In the genomic region with DNA sequence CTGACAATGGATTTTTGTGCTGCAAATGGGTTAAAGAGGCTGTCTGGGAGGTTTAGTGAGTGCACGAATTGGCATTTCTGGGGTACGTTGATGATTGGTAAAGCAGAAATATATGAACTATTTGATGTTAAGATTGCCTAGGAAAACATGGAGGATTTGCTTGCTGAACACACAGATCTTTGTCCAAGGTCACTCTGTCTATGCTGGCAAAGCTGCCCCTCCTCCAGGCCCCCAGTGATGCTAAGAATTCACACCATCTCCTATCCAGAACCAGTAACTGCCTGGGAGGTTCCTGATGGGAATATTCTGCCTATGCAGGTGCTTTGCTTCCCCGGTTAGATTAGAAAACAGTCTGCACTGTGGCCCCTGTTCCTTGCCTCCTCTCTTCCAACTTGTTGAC, we compare ENCODE assay signal across 12 cellular contexts. TPM values are rescaled to one million over a fixed set of nuclear protein-coding genes. Genes with fewer than 3 reads are reported as not detected.
"Had no signal": no experiment of that assay in that cellular context is flagged by ENCODE, and none has a peak within 500 bp of the region (broad histone marks: within the 10 kb centered on the region; RNA-seq: fewer than 3 reads in every experiment).

No MANE protein-coding gene starts in this region.

- FAIRE-seq: H1, H54 had no signal

- DNase-seq: GM23248, GOT3, H7, H9, HCEC 1CT, HFFc6 had no signal

- H3K9me3 ChIP-seq: HAP-1 had no signal

- H3K36me3 ChIP-seq: HAP-1 had no signal

- H3K4me2 ChIP-seq: GM23338 had no signal

- H3K4me1 ChIP-seq: HAP-1 had no signal

- H3K4me3 ChIP-seq: GM23248, GM23338, HAP-1 had no signal

- H3K9ac ChIP-seq: GM23248 had no signal

- H2AFZ ChIP-seq: GM23248, GM23338 had no signal

- H3K27ac ChIP-seq: GM23248 had no signal

- ATAC-seq: GM23338, HCT116 had no signal

RNA-seq across cellular contexts. Expression of a gene that starts 5.8 kb away (rescaled TPM):
- total RNA-seq: GM23248, GM23338, H1, H4, H7, H9, HFFc6 had no signal
- polyA plus RNA-seq: GM23248, GM23338 had no signal
